Comparison of ENCODE assay signal across 8 cellular contexts in genomic region chr3:72100062-72100511, GRCh38.
DNase-seq lines count a peak whose midpoint lies in the region; ATAC-seq and TF ChIP-seq lines count a peak whose summit lies in the region.

No MANE protein-coding gene starts in this region.

- no peaks in the 10 kb centered on the region for H3K79me1 ChIP-seq in neuronal stem cell (ENCODE audit: low read depth, low read length)

- H3K27ac ChIP-seq in duodenal mucosa (ENCODE audit: low read depth, low read length) = no peak overlapping the region
- H3K27ac ChIP-seq in neuronal stem cell (replicated peaks; ENCODE audit: low read length) = no peak overlapping the region

- no peak for TF ChIP-seq CTCF in GM20000 (IDR thresholded peaks at IDR 0.05; ENCODE audit: extremely low read depth, missing control alignments)

- H2BK120ac ChIP-seq in neuronal stem cell (ENCODE audit: low read depth, low read length) = no peak overlapping the region

- H3K14ac ChIP-seq in neuronal stem cell (ENCODE audit: low read length) = no peak overlapping the region

- H2AFZ ChIP-seq in neuronal stem cell (ENCODE audit: low read length) = peak overlapping the region; percentile 93

- no peak overlapping the region for H3K4ac ChIP-seq in neuronal stem cell (ENCODE audit: low read length)

- peak overlapping the region; percentile 55 to 57 for H3K4me3 ChIP-seq in duodenal mucosa (ENCODE audit: low read depth in 1 of 2, low read length in 2 of 2)
- peak overlapping the region in 1 of 2 donors; percentile 74 for H3K4me3 ChIP-seq in neuronal stem cell (ENCODE audit: low read length in 2 of 2)

- H2AK5ac ChIP-seq in neuronal stem cell (ENCODE audit: low read depth, low read length) = no peak overlapping the region

- no peaks in the 10 kb centered on the region for H3K36me3 ChIP-seq in duodenal mucosa (ENCODE audit: control insufficient read depth in 1 of 2, insufficient read depth in 2 of 2, low read length in 2 of 2)
- H3K36me3 ChIP-seq in neuronal stem cell (replicated peaks in 1 of 2; ENCODE audit: control insufficient read depth in 2 of 2, insufficient read depth in 2 of 2, low read length in 2 of 2) = no peaks in the 10 kb centered on the region

- DNase-seq in ELF-1 (ENCODE audit: low read depth, low spot score) (peak; percentile 34), NCI-H1417 treated with DMSO at 0.1 percent for 48 hours (lab: John Stamatoyannopoulos, UW) (peak; percentile 56), neuronal stem cell (ENCODE audit: low spot score) (no peak), nucleus accumbens (lab: John Stamatoyannopoulos, UW) (no peak), GM20000 (ENCODE audit: low spot score) (no peak)

- H2BK12ac ChIP-seq in neuronal stem cell (ENCODE audit: low read length) = no peak overlapping the region

- no peak overlapping the region for H4K91ac ChIP-seq in neuronal stem cell (ENCODE audit: low read depth, low read length, poor library complexity)

- H3K23ac ChIP-seq in neuronal stem cell (ENCODE audit: low read depth, low read length, poor library complexity) = no peak overlapping the region

- H2BK5ac ChIP-seq in neuronal stem cell (ENCODE audit: low read length) = no peak overlapping the region

- H3K4me2 ChIP-seq in neuronal stem cell (ENCODE audit: insufficient read depth, low read length, poor library complexity, severe bottlenecking) = peak overlapping the region; percentile 84

- H3K9ac ChIP-seq in duodenal mucosa (ENCODE audit: low read depth in 1 of 2, low read length in 2 of 2) = no peak overlapping the region
- H3K9ac ChIP-seq in neuronal stem cell (ENCODE audit: low read depth, low read length, poor library complexity) = no peak overlapping the region

- H3K4me1 ChIP-seq in duodenal mucosa (ENCODE audit: control insufficient read depth in 1 of 2, insufficient read depth in 2 of 2, low read length in 2 of 2) = peaks cover 8 to 20% of the 10 kb centered on the region in 2 donors
- H3K4me1 ChIP-seq in neuronal stem cell (ENCODE audit: control insufficient read depth in 2 of 2, insufficient read depth in 1 of 2, low read depth in 1 of 2, low read length in 2 of 2) = peaks cover 2 to 3% of the 10 kb centered on the region in 2 donors

- H3K9me3 ChIP-seq in duodenal mucosa (ENCODE audit: control insufficient read depth in 1 of 2, low read length in 2 of 2) = no peaks in the 10 kb centered on the region
- H3K9me3 ChIP-seq in neuronal stem cell (replicated peaks in 1 of 2; ENCODE audit: control insufficient read depth in 2 of 2, insufficient read depth in 1 of 2, low read depth in 1 of 2, low read length in 2 of 2) = peaks cover 0 to 1% of the 10 kb centered on the region in 2 donors

- H4K8ac ChIP-seq in neuronal stem cell (ENCODE audit: low read depth, low read length) = no peak overlapping the region

- no CpG with 5 or more reads among the region's 17 CpGs for WGBS in neuronal stem cell (ENCODE audit: extremely low coverage in 2 of 2, insufficient read length in 2 of 2, insufficient replicate concordance in 1 of 2), 2 donors

- H2BK15ac ChIP-seq in neuronal stem cell (ENCODE audit: low read length) = no peak overlapping the region

- H3K27me3 ChIP-seq in duodenal mucosa (ENCODE audit: control insufficient read depth in 1 of 2, insufficient read depth in 2 of 2, low read length in 2 of 2) = peaks cover 11 to 13% of the 10 kb centered on the region in 2 donors
- H3K27me3 ChIP-seq in neuronal stem cell (ENCODE audit: control insufficient read depth in 3 of 3, insufficient read depth in 3 of 3, low read depth in 1 of 3, low read length in 3 of 3) = peaks cover 0 to 9% (median 2%) of the 10 kb centered on the region in 3 experiments

- ATAC-seq in HG03460 (IDR thresholded peaks at IDR 0.05; ENCODE audit: unreplicated experiment) = no peak
- no peak for ATAC-seq in HG03039 (IDR thresholded peaks at IDR 0.05; ENCODE audit: unreplicated experiment)

- peak overlapping the region; percentile 76 for H3K18ac ChIP-seq in neuronal stem cell (ENCODE audit: low read length)

Comparison
In these comparisons a context has a peak if more than half of its experiments do, and no peak if none do; other contexts are left out.
1. DNase-seq: peak in ELF-1 (single experiment) and NCI-H1417 treated with DMSO at 0.1 percent for 48 hours (single experiment); none in neuronal stem cell (single experiment), nucleus accumbens (0 of 56) and GM20000 (single experiment).